In the genomic region with DNA sequence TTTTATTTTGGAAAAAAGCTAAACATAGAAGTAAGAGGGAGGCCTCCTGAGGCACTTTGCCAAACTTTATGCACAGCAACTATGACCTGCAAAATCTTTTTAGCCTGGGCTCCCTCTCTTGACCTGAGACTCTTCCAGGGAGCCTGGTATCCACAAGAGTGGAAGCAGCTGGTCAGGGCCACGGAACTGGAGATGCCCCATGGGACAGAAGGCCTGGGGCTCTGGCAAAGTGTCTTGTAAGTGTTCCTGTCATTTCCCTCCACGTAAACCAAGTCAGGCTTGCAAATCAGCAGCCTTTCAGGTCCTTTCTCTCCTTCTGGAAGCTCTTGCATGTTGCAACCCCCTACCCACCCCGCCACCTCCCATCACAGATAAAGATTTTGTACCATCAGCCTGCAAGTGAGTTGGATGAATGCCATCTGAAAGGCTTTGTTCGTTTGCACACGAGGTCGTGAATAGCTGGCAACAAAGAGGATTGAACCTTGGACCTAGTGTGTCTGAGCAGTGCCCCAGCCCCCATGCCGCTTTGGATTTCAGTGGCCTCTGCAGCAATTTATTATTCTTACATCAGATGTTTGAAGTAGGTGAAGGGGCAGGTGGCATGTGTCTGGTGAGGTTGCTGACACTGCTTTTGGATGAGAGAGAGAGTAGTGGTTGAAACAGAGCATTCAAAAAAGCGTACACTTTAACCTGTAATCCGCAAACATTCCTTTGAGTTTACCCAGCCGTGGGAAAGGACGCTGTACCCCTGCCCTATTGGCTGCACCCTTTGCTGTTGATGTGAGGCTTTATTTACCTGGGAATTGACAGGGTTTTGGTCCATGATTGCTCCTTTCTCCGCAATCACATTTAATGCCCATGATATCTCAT, we compare ENCODE assay signal across 11 cellular contexts.
DNase-seq lines count a peak whose midpoint lies in the region; ATAC-seq and TF ChIP-seq lines count a peak whose summit lies in the region.
"Had no signal": no experiment of that assay in that cellular context is flagged by ENCODE, and none has a peak within 500 bp of the region (broad histone marks: within the 10 kb centered on the region; RNA-seq: fewer than 3 reads in every experiment).

No MANE protein-coding gene starts in this region.

- no peak for ATAC-seq in activated naive CD8-positive, alpha-beta T cell treated with anti-CD3 and anti-CD28 coated beads, Interleukin-2, amount 50 U/mL, for 24 hours
- ATAC-seq in left colon: peak; percentile 76
- ATAC-seq: GM12878 had no signal

- H3K4me3 ChIP-seq in esophagus squamous epithelium: no peak overlapping the region
- H3K4me3 ChIP-seq: GM12878, skin epidermis, thoracic aorta had no signal

- 58 to 63% methylated on average over 11 of the region's 12 CpGs for WGBS in esophagus squamous epithelium, 2 donors

- H3K4me1 Mint-ChIP-seq in activated naive CD8-positive, alpha-beta T cell treated with anti-CD3 and anti-CD28 coated beads, Interleukin-2, amount 50 U/mL, for 24 hours: peaks cover 50% of the 10 kb centered on the region
- peaks cover 40% of the 10 kb centered on the region for H3K4me1 Mint-ChIP-seq in activated naive CD8-positive, alpha-beta T cell treated with anti-CD3 and anti-CD28 coated beads for 36 hours
- H3K4me1 Mint-ChIP-seq in activated CD4-positive, alpha-beta memory T cell treated with anti-CD3 and anti-CD28 coated beads for 36 hours (ENCODE audit: low read depth): peaks cover 29% of the 10 kb centered on the region

- DNase-seq in activated naive CD8-positive, alpha-beta T cell treated with anti-CD3 and anti-CD28 coated beads, Interleukin-2, amount 50 U/mL, for 24 hours: no peak
- no peak for DNase-seq in activated naive CD8-positive, alpha-beta T cell treated with anti-CD3 and anti-CD28 coated beads for 36 hours
- DNase-seq in SHP77 (lab: John Stamatoyannopoulos, UW) (peak; percentile 93 to 94), left colon (peak in 1 of 2 donors; percentile 60), dermis blood vessel endothelial cell (no peak), esophagus squamous epithelium (lab: John Stamatoyannopoulos, UW) (no peak)
- DNase-seq in stimulated activated CD4-positive, alpha-beta T cell treated with anti-CD3 and anti-CD28 coated beads, Interleukin-4, amount 100 ng/mL, for 4 hours: no peak
- no peak for DNase-seq in activated CD4-positive, alpha-beta memory T cell treated with anti-CD3 and anti-CD28 coated beads for 36 hours

- H3K36me3 Mint-ChIP-seq in activated naive CD8-positive, alpha-beta T cell treated with anti-CD3 and anti-CD28 coated beads, Interleukin-2, amount 50 U/mL, for 24 hours (ENCODE audit: low read depth): peaks cover 9% of the 10 kb centered on the region
- peaks cover 5% of the 10 kb centered on the region for H3K36me3 Mint-ChIP-seq in activated naive CD8-positive, alpha-beta T cell treated with anti-CD3 and anti-CD28 coated beads for 36 hours
- H3K36me3 Mint-ChIP-seq in activated CD4-positive, alpha-beta memory T cell treated with anti-CD3 and anti-CD28 coated beads for 36 hours: no peaks in the 10 kb centered on the region

- H3K4me1 ChIP-seq in esophagus squamous epithelium: peaks cover 9 to 45% (median 23%) of the 10 kb centered on the region in 3 donors

- no peaks in the 10 kb centered on the region for H3K9me3 ChIP-seq in esophagus squamous epithelium
- H3K9me3 ChIP-seq: thoracic aorta had no signal

- intact Hi-C loops in left colon (cut with DNase I, micrococcal nuclease) (no loop called here), esophagus squamous epithelium (cut with DNase I) (no loop called here)
- intact Hi-C loops in activated CD4-positive, alpha-beta memory T cell treated with anti-CD3 and anti-CD28 coated beads for 36 hours (cut with micrococcal nuclease): no loop called here

- H3K27me3 ChIP-seq in esophagus squamous epithelium: no peaks in the 10 kb centered on the region

- TF ChIP-seq POLR2A in esophagus squamous epithelium (IDR thresholded peaks at IDR 0.05): no peak

- H3K27ac Mint-ChIP-seq in activated naive CD8-positive, alpha-beta T cell treated with anti-CD3 and anti-CD28 coated beads, Interleukin-2, amount 50 U/mL, for 24 hours: peak overlapping the region; percentile 41
- H3K27ac Mint-ChIP-seq in activated naive CD8-positive, alpha-beta T cell treated with anti-CD3 and anti-CD28 coated beads for 36 hours: no peak overlapping the region
- H3K27ac Mint-ChIP-seq in activated CD4-positive, alpha-beta memory T cell treated with anti-CD3 and anti-CD28 coated beads for 36 hours: no peak overlapping the region

- POLR2A ChIA-PET in activated CD4-positive, alpha-beta memory T cell treated with anti-CD3 and anti-CD28 coated beads for 36 hours (lab: Charles Lee): no interaction called here

- no peaks in the 10 kb centered on the region for H3K9me3 Mint-ChIP-seq in activated naive CD8-positive, alpha-beta T cell treated with anti-CD3 and anti-CD28 coated beads, Interleukin-2, amount 50 U/mL, for 24 hours
- H3K9me3 Mint-ChIP-seq in activated naive CD8-positive, alpha-beta T cell treated with anti-CD3 and anti-CD28 coated beads for 36 hours: no peaks in the 10 kb centered on the region
- no peaks in the 10 kb centered on the region for H3K9me3 Mint-ChIP-seq in activated CD4-positive, alpha-beta memory T cell treated with anti-CD3 and anti-CD28 coated beads for 36 hours

- no peak overlapping the region for H3K27ac ChIP-seq in esophagus squamous epithelium
- H3K27ac ChIP-seq: skin epidermis, thoracic aorta had no signal

- no peak for TF ChIP-seq CTCF in esophagus squamous epithelium (IDR thresholded peaks at IDR 0.05)

- H3K27me3 Mint-ChIP-seq in activated naive CD8-positive, alpha-beta T cell treated with anti-CD3 and anti-CD28 coated beads, Interleukin-2, amount 50 U/mL, for 24 hours: no peaks in the 10 kb centered on the region
- no peaks in the 10 kb centered on the region for H3K27me3 Mint-ChIP-seq in activated naive CD8-positive, alpha-beta T cell treated with anti-CD3 and anti-CD28 coated beads for 36 hours
- H3K27me3 Mint-ChIP-seq in activated CD4-positive, alpha-beta memory T cell treated with anti-CD3 and anti-CD28 coated beads for 36 hours: no peaks in the 10 kb centered on the region

- H3K36me3 ChIP-seq in esophagus squamous epithelium: no peaks in the 10 kb centered on the region
- H3K36me3 ChIP-seq: thoracic aorta had no signal

- H3K4me3 Mint-ChIP-seq in activated naive CD8-positive, alpha-beta T cell treated with anti-CD3 and anti-CD28 coated beads, Interleukin-2, amount 50 U/mL, for 24 hours: no peak overlapping the region
- H3K4me3 Mint-ChIP-seq in activated naive CD8-positive, alpha-beta T cell treated with anti-CD3 and anti-CD28 coated beads for 36 hours: no peak overlapping the region
- no peak overlapping the region for H3K4me3 Mint-ChIP-seq in activated CD4-positive, alpha-beta memory T cell treated with anti-CD3 and anti-CD28 coated beads for 36 hours

- CTCF ChIA-PET in activated CD4-positive, alpha-beta memory T cell treated with anti-CD3 and anti-CD28 coated beads for 36 hours (lab: Charles Lee): interaction anchor here (0.6 to 1.6 kb wide), 2 partner anchors 8 to 109 kb away, joined by 3 to 6 read pairs; no protein-coding TSS in a partner anchor

Comparison
In these comparisons a context has a peak if more than half of its experiments do, and no peak if none do; other contexts are left out.
1. DNase-seq: peak in SHP77 (2 of 2); none in activated naive CD8-positive, alpha-beta T cell treated with anti-CD3 and anti-CD28 coated beads, Interleukin-2, amount 50 U/mL, for 24 hours (single experiment), activated naive CD8-positive, alpha-beta T cell treated with anti-CD3 and anti-CD28 coated beads for 36 hours (single experiment), stimulated activated CD4-positive, alpha-beta T cell treated with anti-CD3 and anti-CD28 coated beads, Interleukin-4, amount 100 ng/mL, for 4 hours (0 of 2), dermis blood vessel endothelial cell (single experiment), activated CD4-positive, alpha-beta memory T cell treated with anti-CD3 and anti-CD28 coated beads for 36 hours (single experiment) and esophagus squamous epithelium (single experiment).